14 cellular contexts compared by ENCODE assay signal in genomic region chr6:140436023-140436811, GRCh38.
DNase-seq lines count a peak whose midpoint lies in the region; ATAC-seq and TF ChIP-seq lines count a peak whose summit lies in the region.
"Had no signal": no experiment of that assay in that cellular context is flagged by ENCODE, and none has a peak within 500 bp of the region (broad histone marks: within the 10 kb centered on the region; RNA-seq: fewer than 3 reads in every experiment).

No MANE protein-coding gene starts in this region.

- H3K14ac ChIP-seq in mesenchymal stem cell (ENCODE audit: low read length in 2 of 2): no peak overlapping the region

- no peaks in the 10 kb centered on the region for H3K36me3 Mint-ChIP-seq in activated naive CD4-positive, alpha-beta T cell treated with anti-CD3 and anti-CD28 coated beads, Interleukin-2, amount 50 U/mL, for 72 hours
- H3K36me3 Mint-ChIP-seq in CD14-positive monocyte: no peaks in the 10 kb centered on the region
- H3K36me3 Mint-ChIP-seq: activated CD4-positive, alpha-beta memory T cell treated with anti-CD3 and anti-CD28 coated beads for 36 hours; CD4-positive, CD25-positive, alpha-beta regulatory T cell had no signal

- H3F3A ChIP-seq in PC-9 (ENCODE audit: insufficient read depth, low read depth): no peaks in the 10 kb centered on the region

- H3K4me1 Mint-ChIP-seq in CD14-positive monocyte: peaks cover 2% of the 10 kb centered on the region
- H3K4me1 Mint-ChIP-seq: activated naive CD8-positive, alpha-beta T cell treated with anti-CD3 and anti-CD28 coated beads, Interleukin-2, amount 50 U/mL, for 24 hours; CD4-positive, CD25-positive, alpha-beta regulatory T cell had no signal

- no peak overlapping the region for H2BK120ac ChIP-seq in mesenchymal stem cell (ENCODE audit: low read depth, low read length)

- no peak for TF ChIP-seq CTCF in AG10803 (conservative IDR thresholded peaks at IDR 0.05; ENCODE audit: low read length)
- no peak for TF ChIP-seq CTCF in PC-9 (conservative IDR thresholded peaks at IDR 0.05)
- no peak for TF ChIP-seq CTCF in CD14-positive monocyte (IDR thresholded peaks at IDR 0.05)

- no peak overlapping the region for H3K4me3 Mint-ChIP-seq in CD14-positive monocyte
- H3K4me3 Mint-ChIP-seq: activated CD4-positive, alpha-beta memory T cell treated with anti-CD3 and anti-CD28 coated beads for 36 hours; activated naive CD8-positive, alpha-beta T cell treated with anti-CD3 and anti-CD28 coated beads, Interleukin-2, amount 50 U/mL, for 24 hours had no signal

- H3K27ac Mint-ChIP-seq in activated naive CD4-positive, alpha-beta T cell treated with anti-CD3 and anti-CD28 coated beads, Interleukin-2, amount 50 U/mL, for 72 hours: no peak overlapping the region
- no peak overlapping the region for H3K27ac Mint-ChIP-seq in CD14-positive monocyte
- H3K27ac Mint-ChIP-seq: activated CD4-positive, alpha-beta memory T cell treated with anti-CD3 and anti-CD28 coated beads for 36 hours; activated naive CD8-positive, alpha-beta T cell treated with anti-CD3 and anti-CD28 coated beads, Interleukin-2, amount 50 U/mL, for 24 hours; CD4-positive, CD25-positive, alpha-beta regulatory T cell had no signal

- no peaks in the 10 kb centered on the region for H3K79me1 ChIP-seq in mesenchymal stem cell (replicated peaks; ENCODE audit: low read length, poor library complexity, severe bottlenecking)

- H3K9me3 ChIP-seq in PC-9 (ENCODE audit: insufficient read depth, low read depth): peaks cover 17% of the 10 kb centered on the region
- peaks cover 21% of the 10 kb centered on the region for H3K9me3 ChIP-seq in mesenchymal stem cell (ENCODE audit: control insufficient read depth, low read length)

- intact Hi-C loops in PC-9 (cut with micrococcal nuclease; ENCODE audit: unreplicated experiment): no loop called here
- intact Hi-C loops in CD14-positive monocyte (cut with micrococcal nuclease): no loop called here

- no peak overlapping the region for H3K4me3 ChIP-seq in AG10803 (ENCODE audit: low read length)
- no peak overlapping the region for H3K4me3 ChIP-seq in PC-9
- no peak overlapping the region for H3K4me3 ChIP-seq in mesenchymal stem cell (ENCODE audit: insufficient read depth in 1 of 2, low read depth in 1 of 2, low read length in 2 of 2)
- H3K4me3 ChIP-seq: SK-N-MC had no signal

- peak overlapping the region; percentile 31 for H3K4me2 ChIP-seq in PC-9
- H3K4me2 ChIP-seq in mesenchymal stem cell (ENCODE audit: low read length, poor library complexity, severe bottlenecking): no peak overlapping the region
- H3K4me2 ChIP-seq: KMS-11 had no signal

- no peak overlapping the region for H2AK5ac ChIP-seq in mesenchymal stem cell (ENCODE audit: low read length, severe bottlenecking)

- no TSS peak for BruUV-seq in PC-9 (replicated peaks; lab: Mats Ljungman, UMichigan)

- no peak for ATAC-seq in activated naive CD4-positive, alpha-beta T cell treated with anti-CD3 and anti-CD28 coated beads, Interleukin-2, amount 50 U/mL, for 72 hours
- ATAC-seq: activated naive CD8-positive, alpha-beta T cell treated with anti-CD3 and anti-CD28 coated beads, Interleukin-2, amount 50 U/mL, for 24 hours; stimulated activated naive CD8-positive, alpha-beta T cell treated with anti-CD3 and anti-CD28 coated beads, Interleukin-15, Interleukin-2, amounts not matched to agents 100 U/mL and 50 U/mL, for 24 hours had no signal

- H3K27me3 ChIP-seq in PC-9 (ENCODE audit: insufficient read depth, low read depth) (no peaks in the 10 kb centered on the region), mesenchymal stem cell (ENCODE audit: control insufficient read depth in 1 of 2, insufficient read depth in 1 of 2, low read length in 2 of 2) (no peaks in the 10 kb centered on the region)

- H3K4me1 ChIP-seq in PC-9 (replicated peaks; ENCODE audit: insufficient read depth) (peaks cover 7% of the 10 kb centered on the region), mesenchymal stem cell (ENCODE audit: control insufficient read depth, insufficient read depth, low read depth, low read length) (no peaks in the 10 kb centered on the region)

- peak overlapping the region; percentile 66 for H4K91ac ChIP-seq in mesenchymal stem cell (ENCODE audit: low read length)

- H2BK15ac ChIP-seq in mesenchymal stem cell (ENCODE audit: low read depth, poor library complexity, severe bottlenecking): no peak overlapping the region

- H3K79me2 ChIP-seq in PC-9 (ENCODE audit: low read depth): no peaks in the 10 kb centered on the region

- H3K36me3 ChIP-seq in PC-9 (ENCODE audit: low read depth) (no peaks in the 10 kb centered on the region; the same call in 1 of the 2 replicates), mesenchymal stem cell (ENCODE audit: control insufficient read depth in 1 of 2, insufficient read depth in 2 of 2, low read depth in 1 of 2, low read length in 2 of 2) (no peaks in the 10 kb centered on the region)

- H3K9ac ChIP-seq in mesenchymal stem cell (ENCODE audit: low read length): no peak overlapping the region
- H3K9ac ChIP-seq: KMS-11 had no signal

- H3K23ac ChIP-seq in mesenchymal stem cell (ENCODE audit: low read length in 2 of 2): no peak overlapping the region

- peak overlapping the region in 1 of 2 experiments; percentile 41 for H3K4ac ChIP-seq in mesenchymal stem cell (ENCODE audit: low read depth in 1 of 2, low read length in 2 of 2)

- no peaks in the 10 kb centered on the region for H3K27me3 Mint-ChIP-seq in CD14-positive monocyte (ENCODE audit: low read depth in 3 of 3)
- H3K27me3 Mint-ChIP-seq: CD4-positive, CD25-positive, alpha-beta regulatory T cell had no signal

- H4K20me1 ChIP-seq in PC-9 (ENCODE audit: insufficient read depth): no peaks in the 10 kb centered on the region

- H2BK12ac ChIP-seq in mesenchymal stem cell (ENCODE audit: low read length in 2 of 2): peak overlapping the region in 1 of 2 experiments; percentile 75

- peak overlapping the region in 1 of 2 experiments; percentile 20 for H3K18ac ChIP-seq in mesenchymal stem cell (ENCODE audit: low read depth in 1 of 2, low read length in 2 of 2)

- DNase-seq in AG10803 (ENCODE audit: low read depth) (peak; percentile 99), PC-9 (peak; percentile 12 to 35), epithelial cell of prostate (ENCODE audit: low read depth, low spot score) (no peak), mesenchymal stem cell (peak; percentile 71), CD14-positive monocyte (ENCODE audit: low spot score) (no peak), NCI-H1092 treated with DMSO at 0.1 percent for 48 hours (lab: John Stamatoyannopoulos, UW) (no peak), NCI-H2227 (lab: John Stamatoyannopoulos, UW; ENCODE audit: unreplicated experiment) (no peak)
- no peak for DNase-seq in activated naive CD4-positive, alpha-beta T cell treated with anti-CD3 and anti-CD28 coated beads, Interleukin-2, amount 50 U/mL, for 72 hours (ENCODE audit: low spot score in 2 of 2)
- DNase-seq: activated CD4-positive, alpha-beta memory T cell treated with anti-CD3 and anti-CD28 coated beads for 36 hours; activated naive CD8-positive, alpha-beta T cell treated with anti-CD3 and anti-CD28 coated beads, Interleukin-2, amount 50 U/mL, for 24 hours; CD4-positive, CD25-positive, alpha-beta regulatory T cell; stimulated activated naive CD8-positive, alpha-beta T cell treated with anti-CD3 and anti-CD28 coated beads, Interleukin-15, Interleukin-2, amounts not matched to agents 100 U/mL and 50 U/mL, for 24 hours had no signal

- H4K8ac ChIP-seq in mesenchymal stem cell (ENCODE audit: low read length): peak overlapping the region; percentile 39

- H3K9me2 ChIP-seq in PC-9 (ENCODE audit: insufficient read depth): no peaks in the 10 kb centered on the region

- 0% methylated on average over 1 of the region's 2 CpGs for whole genome bisulfite sequencing in mesenchymal stem cell

- CTCF ChIA-PET in PC-9 (lab: Charles Lee): no interaction called here

- no peak overlapping the region for H2BK5ac ChIP-seq in mesenchymal stem cell (ENCODE audit: low read depth, low read length, poor library complexity, severe bottlenecking)

- H2AFZ ChIP-seq in PC-9 (peak overlapping the region; percentile 4), mesenchymal stem cell (ENCODE audit: low read depth, low read length) (no peak overlapping the region)

- no peaks in the 10 kb centered on the region for H3K9me3 Mint-ChIP-seq in activated naive CD4-positive, alpha-beta T cell treated with anti-CD3 and anti-CD28 coated beads, Interleukin-2, amount 50 U/mL, for 72 hours
- peaks cover 7 to 26% (median 11%) of the 10 kb centered on the region in 7 donors for H3K9me3 Mint-ChIP-seq in CD14-positive monocyte
- H3K9me3 Mint-ChIP-seq: activated CD4-positive, alpha-beta memory T cell treated with anti-CD3 and anti-CD28 coated beads for 36 hours; activated naive CD8-positive, alpha-beta T cell treated with anti-CD3 and anti-CD28 coated beads, Interleukin-2, amount 50 U/mL, for 24 hours had no signal

- POLR2A ChIA-PET in PC-9 (lab: Charles Lee; ENCODE audit: unreplicated experiment): interaction anchor here (0.6 kb wide), 1 partner anchor 1061 kb away, joined by 6 read pairs; no protein-coding TSS in a partner anchor

- peak overlapping the region; percentile 19; the same call in 1 of the 2 replicates for H3K27ac ChIP-seq in PC-9
- peak overlapping the region; percentile 24 for H3K27ac ChIP-seq in epithelial cell of prostate
- H3K27ac ChIP-seq in mesenchymal stem cell (ENCODE audit: low read length, poor library complexity, severe bottlenecking): peak overlapping the region; percentile 72
- H3K27ac ChIP-seq: KMS-11, SK-N-MC had no signal

Comparison
In these comparisons a context has a peak if more than half of its experiments do, and no peak if none do; other contexts are left out.
1. DNase-seq: peak in AG10803 (single experiment), PC-9 (2 of 2) and mesenchymal stem cell (single experiment); none in epithelial cell of prostate (single experiment), activated naive CD4-positive, alpha-beta T cell treated with anti-CD3 and anti-CD28 coated beads, Interleukin-2, amount 50 U/mL, for 72 hours (0 of 2), CD14-positive monocyte (single experiment), NCI-H1092 treated with DMSO at 0.1 percent for 48 hours (single experiment) and NCI-H2227 (single experiment).
2. H3K27ac ChIP-seq: peak in every context shown above with its lines; median percentile 72 in mesenchymal stem cell; 24 in epithelial cell of prostate; 19 in PC-9.